ENCODE assay signal across 25 cellular contexts in the genomic region with DNA sequence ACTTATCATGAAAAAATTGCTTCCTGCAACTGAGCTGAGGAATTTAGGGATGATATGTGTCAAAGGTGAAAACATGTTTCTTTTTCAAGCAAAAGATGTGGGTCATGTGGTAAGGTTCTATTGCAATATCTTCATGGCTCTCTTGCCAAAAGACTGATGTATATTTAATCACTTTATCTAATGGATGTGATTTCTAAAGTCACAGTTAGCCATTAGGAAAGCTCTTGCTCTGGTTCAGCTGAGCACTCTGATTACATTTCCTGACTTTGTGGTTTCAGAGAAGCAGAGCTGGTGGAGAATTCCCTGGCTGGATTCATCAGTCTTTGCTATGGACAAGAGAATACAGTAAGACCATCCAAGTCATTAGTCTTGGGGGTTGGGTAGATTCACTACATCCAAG. TPM values are rescaled to one million over a fixed set of nuclear protein-coding genes. Genes with fewer than 3 reads are reported as not detected.
DNase-seq lines count a peak whose midpoint lies in the region; ATAC-seq, FAIRE-seq and TF ChIP-seq lines count a peak whose summit lies in the region.
"Had no signal": no experiment of that assay in that cellular context is flagged by ENCODE, and none has a peak within 500 bp of the region (broad histone marks: within the 10 kb centered on the region; RNA-seq: fewer than 3 reads in every experiment).

No MANE protein-coding gene starts in this region.

- H3K79me1 ChIP-seq in mesenchymal stem cell (replicated peaks; ENCODE audit: low read length, poor library complexity, severe bottlenecking): no peaks in the 10 kb centered on the region

- H2AFZ ChIP-seq in mesenchymal stem cell (ENCODE audit: low read depth, low read length): no peak overlapping the region

- no peak for TF ChIP-seq CTCF in choroid plexus epithelial cell (conservative IDR thresholded peaks at IDR 0.05; ENCODE audit: low read depth, low read length)

- H3K9ac ChIP-seq in mesenchymal stem cell (ENCODE audit: low read length): no peak overlapping the region
- H3K9ac ChIP-seq: BLaER1 had no signal

- FAIRE-seq in RCC 7860 (lab: Jason Lieb, UNC): peak; percentile 82
- FAIRE-seq: H1, TTC549 had no signal

- H3K4me1 ChIP-seq in mesenchymal stem cell (ENCODE audit: control insufficient read depth, insufficient read depth, low read depth, low read length): no peaks in the 10 kb centered on the region
- H3K4me1 ChIP-seq: BLaER1, Caco-2, esophagus muscularis mucosa, heart left ventricle, left ventricle myocardium inferior had no signal

- H2AK5ac ChIP-seq in mesenchymal stem cell (ENCODE audit: low read length, severe bottlenecking): no peak overlapping the region

- no peak overlapping the region for H3K4ac ChIP-seq in mesenchymal stem cell (ENCODE audit: low read depth in 1 of 2, low read length in 2 of 2)

- H2BK15ac ChIP-seq in mesenchymal stem cell (ENCODE audit: low read depth, poor library complexity, severe bottlenecking): no peak overlapping the region

- DNase-seq in EL (peak; percentile 48), RCC 7860 (ENCODE audit: low spot score) (no peak), choroid plexus epithelial cell (ENCODE audit: low read depth) (peak; percentile 75), mesenchymal stem cell (peak; percentile 46), NOMO-1 (lab: John Stamatoyannopoulos, UW; ENCODE audit: unreplicated experiment in 2 of 2) (no peak), NCI-H345 (lab: John Stamatoyannopoulos, UW) (no peak)
- DNase-seq in activated CD4-positive, alpha-beta T cell treated with anti-CD3 and anti-CD28 coated beads, Interleukin-2, amount 50 U/mL, for 4 hours: no peak
- DNase-seq: activated CD8-positive, alpha-beta memory T cell treated with anti-CD3 and anti-CD28 coated beads, Interleukin-2, amount 10 ng/mL, durations not matched to agents 7 days and 5 days; activated naive CD4-positive, alpha-beta T cell treated with anti-CD3 and anti-CD28 coated beads, Interleukin-2, amount 50 U/mL, for 16 hours; aorta; Caco-2; heart left ventricle; KBM-7; left ventricle myocardium inferior; mucosa of descending colon; NCI-H774; OCI-M1; posterior cingulate gyrus; Right ventricle myocardium superior; T-cell had no signal

- H4K8ac ChIP-seq in mesenchymal stem cell (ENCODE audit: low read length): no peak overlapping the region

- no peak overlapping the region for H3K18ac ChIP-seq in mesenchymal stem cell (ENCODE audit: low read depth in 1 of 2, low read length in 2 of 2)

- H3K23ac ChIP-seq in mesenchymal stem cell (ENCODE audit: low read length in 2 of 2): no peak overlapping the region

- H3K27ac ChIP-seq in mesenchymal stem cell (ENCODE audit: low read length, poor library complexity, severe bottlenecking): no peak overlapping the region
- H3K27ac ChIP-seq: BLaER1, esophagus muscularis mucosa, heart left ventricle, left ventricle myocardium inferior had no signal

- H2BK12ac ChIP-seq in mesenchymal stem cell (ENCODE audit: low read length in 2 of 2): no peak overlapping the region

- H2BK120ac ChIP-seq in mesenchymal stem cell (ENCODE audit: low read depth, low read length): no peak overlapping the region

- no peak overlapping the region for H2BK5ac ChIP-seq in mesenchymal stem cell (ENCODE audit: low read depth, low read length, poor library complexity, severe bottlenecking)

- no peak for ATAC-seq in HG03159 (IDR thresholded peaks at IDR 0.05; ENCODE audit: unreplicated experiment)
- ATAC-seq: activated CD8-positive, alpha-beta memory T cell treated with anti-CD3 and anti-CD28 coated beads, Interleukin-2, amount 10 ng/mL, durations not matched to agents 7 days and 5 days; heart left ventricle; mucosa of descending colon; T-cell had no signal

- no peaks in the 10 kb centered on the region for H3K27me3 ChIP-seq in mesenchymal stem cell (ENCODE audit: control insufficient read depth in 1 of 2, insufficient read depth in 1 of 2, low read length in 2 of 2)
- H3K27me3 ChIP-seq: BLaER1, esophagus muscularis mucosa, heart left ventricle had no signal

- H3K36me3 ChIP-seq in mesenchymal stem cell (ENCODE audit: control insufficient read depth in 1 of 2, insufficient read depth in 2 of 2, low read depth in 1 of 2, low read length in 2 of 2): no peaks in the 10 kb centered on the region
- H3K36me3 ChIP-seq: BLaER1, esophagus muscularis mucosa, heart left ventricle, left ventricle myocardium inferior had no signal

- H4K91ac ChIP-seq in mesenchymal stem cell (ENCODE audit: low read length): no peak overlapping the region

- no peak overlapping the region for H3K14ac ChIP-seq in mesenchymal stem cell (ENCODE audit: low read length in 2 of 2)

- H3K9me3 ChIP-seq in mesenchymal stem cell (ENCODE audit: control insufficient read depth, low read length): no peaks in the 10 kb centered on the region
- H3K9me3 ChIP-seq: BLaER1, Caco-2, esophagus muscularis mucosa, heart left ventricle, left ventricle myocardium inferior, mucosa of descending colon had no signal

- H3K4me3 ChIP-seq in choroid plexus epithelial cell (ENCODE audit: low read depth, low read length): no peak overlapping the region
- H3K4me3 ChIP-seq in mesenchymal stem cell (ENCODE audit: insufficient read depth in 1 of 2, low read depth in 1 of 2, low read length in 2 of 2): no peak overlapping the region
- H3K4me3 ChIP-seq: BLaER1, esophagus muscularis mucosa, heart left ventricle, left ventricle myocardium inferior, mucosa of descending colon had no signal

- no peak overlapping the region for H3K4me2 ChIP-seq in mesenchymal stem cell (ENCODE audit: low read length, poor library complexity, severe bottlenecking)
- H3K4me2 ChIP-seq: BLaER1 had no signal

RNA-seq across cellular contexts. Expression of a gene that starts 24.4 kb away (rescaled TPM):
- polyA plus RNA-seq in mesenchymal stem cell (2013, experiment 1 of 2): 0.73 TPM
- 0.74 TPM for polyA plus RNA-seq in mesenchymal stem cell (2013, experiment 2 of 2)

Comparison
In these comparisons a context has a peak if more than half of its experiments do, and no peak if none do; other contexts are left out.
1. DNase-seq: peak in EL (single experiment), choroid plexus epithelial cell (single experiment) and mesenchymal stem cell (single experiment); none in RCC 7860 (single experiment), NOMO-1 (0 of 2), activated CD4-positive, alpha-beta T cell treated with anti-CD3 and anti-CD28 coated beads, Interleukin-2, amount 50 U/mL, for 4 hours (0 of 2) and NCI-H345 (single experiment).